ENCODE assay signal across 8 cellular contexts in genomic region chr1:165129568-165130164, GRCh38.
DNase-seq lines count a peak whose midpoint lies in the region; ATAC-seq and TF ChIP-seq lines count a peak whose summit lies in the region.

No MANE protein-coding gene starts in this region.

- no peaks in the 10 kb centered on the region for H3F3A ChIP-seq in OCI-LY1 (ENCODE audit: insufficient read depth, low read length)

- H3K79me2 ChIP-seq in OCI-LY1 (ENCODE audit: insufficient read depth, low read length): no peaks in the 10 kb centered on the region

- H3K36me3 ChIP-seq in OCI-LY1 (ENCODE audit: insufficient read depth, low read length): no peaks in the 10 kb centered on the region
- no peaks in the 10 kb centered on the region for H3K36me3 ChIP-seq in right lobe of liver

- H3K27ac ChIP-seq in OCI-LY1 (ENCODE audit: low read depth, low read length, poor library complexity, severe bottlenecking): no peak overlapping the region
- H3K27ac ChIP-seq in right lobe of liver: no peak overlapping the region

- H3K4me1 ChIP-seq in OCI-LY1 (ENCODE audit: insufficient read depth, low read length, severe bottlenecking) (no peaks in the 10 kb centered on the region), right lobe of liver (no peaks in the 10 kb centered on the region)

- peak; percentile 30 for DNase-seq in DMS 273 treated with DMSO at 0.1 percent for 48 hours (lab: John Stamatoyannopoulos, UW)
- peak; percentile 29 to 44 for DNase-seq in cardiac fibroblast (ENCODE audit: low read depth in 2 of 2)
- DNase-seq in right lobe of liver: peak; percentile 71 to 78 (median 75)
- peak; percentile 68 for DNase-seq in ureter (ENCODE audit: low spot score)
- no peak for DNase-seq in natural killer cell treated with Interleukin-12 subunit alpha and Interleukin-12 subunit beta and Interleukin-15 and Interleukin-18, amount 100 ng/mL, for 72 hours (ENCODE audit: low spot score)

- peaks cover 11 to 49% of the 10 kb centered on the region in 2 donors for H3K27me3 Mint-ChIP-seq in natural killer cell treated with Interleukin-12 subunit alpha and Interleukin-12 subunit beta and Interleukin-15 and Interleukin-18, amount 100 ng/mL, for 72 hours

- no peak overlapping the region for H2AFZ ChIP-seq in OCI-LY1 (ENCODE audit: low read length)

- no peak for TF ChIP-seq POLR2A in right lobe of liver (IDR thresholded peaks at IDR 0.05)

- no peaks in the 10 kb centered on the region for H4K20me1 ChIP-seq in OCI-LY1 (ENCODE audit: insufficient read depth, low read length)

- no peaks in the 10 kb centered on the region for H3K27me3 ChIP-seq in OCI-LY1 (ENCODE audit: insufficient read depth, low read length)
- peaks cover 0 to 8% of the 10 kb centered on the region in 2 donors for H3K27me3 ChIP-seq in right lobe of liver

- peak; percentile 67 for ATAC-seq in GM19397 (IDR thresholded peaks at IDR 0.05; ENCODE audit: unreplicated experiment)
- ATAC-seq in right lobe of liver: peak; percentile 87 to 95 (median 92)
- no peak for ATAC-seq in natural killer cell treated with Interleukin-12 subunit alpha and Interleukin-12 subunit beta and Interleukin-15 and Interleukin-18, amount 100 ng/mL, for 72 hours

- no peak overlapping the region for H3K27ac Mint-ChIP-seq in natural killer cell treated with Interleukin-12 subunit alpha and Interleukin-12 subunit beta and Interleukin-15 and Interleukin-18, amount 100 ng/mL, for 72 hours

- TF ChIP-seq CTCF in LNCAP (IDR thresholded peaks at IDR 0.05) (peak; percentile 92), OCI-LY1 (IDR thresholded peaks at IDR 0.05; ENCODE audit: low read length) (peak; percentile 77), cardiac fibroblast (IDR thresholded peaks at IDR 0.05; ENCODE audit: low read depth, low read length) (peak; percentile 33), right lobe of liver (IDR thresholded peaks at IDR 0.05) (peak; percentile 47 to 74 (median 54))

- WGBS in right lobe of liver (ENCODE audit: insufficient coverage, low coverage, low lambda C conversion rate, missing lambda C conversion rate): 11% methylated on average over 6 of the region's 6 CpGs

- H3K9me3 ChIP-seq in OCI-LY1 (ENCODE audit: low read length) (no peaks in the 10 kb centered on the region), right lobe of liver (no peaks in the 10 kb centered on the region)

- H3K9me3 Mint-ChIP-seq in natural killer cell treated with Interleukin-12 subunit alpha and Interleukin-12 subunit beta and Interleukin-15 and Interleukin-18, amount 100 ng/mL, for 72 hours: no peaks in the 10 kb centered on the region

- no peak overlapping the region for H3K4me2 ChIP-seq in OCI-LY1 (ENCODE audit: low read length)

- intact Hi-C loops in right lobe of liver (cut with DNase I): loop anchor here in 1 of 2 donors (10.0 kb wide), 1 partner anchor 245 kb away; no protein-coding TSS in a partner anchor

- H3K4me3 Mint-ChIP-seq in natural killer cell treated with Interleukin-12 subunit alpha and Interleukin-12 subunit beta and Interleukin-15 and Interleukin-18, amount 100 ng/mL, for 72 hours: no peak overlapping the region

- H3K9me2 ChIP-seq in OCI-LY1 (ENCODE audit: low read depth, low read length): no peaks in the 10 kb centered on the region

- H3K36me3 Mint-ChIP-seq in natural killer cell treated with Interleukin-12 subunit alpha and Interleukin-12 subunit beta and Interleukin-15 and Interleukin-18, amount 100 ng/mL, for 72 hours: no peaks in the 10 kb centered on the region

- H3K4me3 ChIP-seq in OCI-LY1 (ENCODE audit: low read depth, low read length, poor library complexity, severe bottlenecking) (no peak overlapping the region), cardiac fibroblast (replicated peaks in 1 of 2; ENCODE audit: low read depth in 2 of 2, low read length in 2 of 2) (no peak overlapping the region), right lobe of liver (no peak overlapping the region)

- no peak overlapping the region for H3K9ac ChIP-seq in OCI-LY1 (ENCODE audit: low read length)

- H3K4me1 Mint-ChIP-seq in natural killer cell treated with Interleukin-12 subunit alpha and Interleukin-12 subunit beta and Interleukin-15 and Interleukin-18, amount 100 ng/mL, for 72 hours (ENCODE audit: low read depth in 2 of 2): peaks cover 0 to 4% of the 10 kb centered on the region in 2 donors

Comparison
In these comparisons a context has a peak if more than half of its experiments do, and no peak if none do; other contexts are left out.
1. ATAC-seq: peak in GM19397 (single experiment) and right lobe of liver (4 of 4); none in natural killer cell treated with Interleukin-12 subunit alpha and Interleukin-12 subunit beta and Interleukin-15 and Interleukin-18, amount 100 ng/mL, for 72 hours (0 of 2).
2. CTCF ChIP-seq: peak in every context shown above with its lines; median percentile 92 in LNCAP; 77 in OCI-LY1; 54 in right lobe of liver; 33 in cardiac fibroblast.